12 cellular contexts compared by ENCODE assay signal in genomic region chr1:24157921-24158481, GRCh38. TPM values are rescaled to one million over a fixed set of nuclear protein-coding genes. Genes with fewer than 3 reads are reported as not detected.
DNase-seq lines count a peak whose midpoint lies in the region; ATAC-seq and TF ChIP-seq lines count a peak whose summit lies in the region.
"Had no signal": no experiment of that assay in that cellular context is flagged by ENCODE, and none has a peak within 500 bp of the region (broad histone marks: within the 10 kb centered on the region; RNA-seq: fewer than 3 reads in every experiment).

No MANE protein-coding gene starts in this region.

- TF ChIP-seq CTCF in AG09319 (IDR thresholded peaks at IDR 0.05; ENCODE audit: low read depth, low read length) = peak; percentile 7
- TF ChIP-seq CTCF in cardiac fibroblast (IDR thresholded peaks at IDR 0.05; ENCODE audit: low read depth, low read length) = peak; percentile 17
- peak; percentile 19 for TF ChIP-seq CTCF in kidney epithelial cell (IDR thresholded peaks at IDR 0.05; ENCODE audit: insufficient read depth, low read length, poor library complexity, severe bottlenecking)
- TF ChIP-seq CTCF in vagina (IDR thresholded peaks at IDR 0.05) = no peak
- TF ChIP-seq CTCF in ovary (IDR thresholded peaks at IDR 0.05) = no peak

- H3K9me3 ChIP-seq in vagina (no peaks in the 10 kb centered on the region), ovary (no peaks in the 10 kb centered on the region)

- TF ChIP-seq POLR2A in vagina (IDR thresholded peaks at IDR 0.05) (no peak), ovary (IDR thresholded peaks at IDR 0.05) (no peak)

- no peak for ATAC-seq in stimulated activated naive CD8-positive, alpha-beta T cell treated with anti-CD3 and anti-CD28 coated beads, Interleukin-15, Interleukin-2, amounts not matched to agents 100 U/mL and 50 U/mL, for 24 hours

- H3K4me3 ChIP-seq in cardiac fibroblast (replicated peaks in 1 of 2; ENCODE audit: low read depth in 2 of 2, low read length in 2 of 2) = no peak overlapping the region
- H3K4me3 ChIP-seq in kidney epithelial cell (ENCODE audit: low read depth, low read length) = no peak overlapping the region
- H3K4me3 ChIP-seq in vagina = no peak overlapping the region
- no peak overlapping the region for H3K4me3 ChIP-seq in ovary

- intact Hi-C loops in vagina (cut with DNase I) = no loop called here
- intact Hi-C loops in ovary (cut with DNase I) = no loop called here

- no peak for TF ChIP-seq EP300 in ovary (IDR thresholded peaks at IDR 0.05)

- H3K36me3 ChIP-seq in kidney epithelial cell (ENCODE audit: control insufficient read depth, insufficient read depth, low read length) (no peaks in the 10 kb centered on the region), vagina (no peaks in the 10 kb centered on the region), ovary (no peaks in the 10 kb centered on the region)

- DNase-seq in AG09319 (ENCODE audit: extremely low read depth, low read depth) (no peak), HCEC 1CT (peak; percentile 34), cardiac fibroblast (ENCODE audit: low read depth in 2 of 2) (peak in 1 of 2 donors; percentile 21), kidney epithelial cell (ENCODE audit: low read depth) (no peak), vagina (ENCODE audit: extremely low spot score in 2 of 2) (no peak), ovary (no peak)
- no peak for DNase-seq in activated CD4-positive, CD25-positive, alpha-beta regulatory T cell treated with anti-CD3 and anti-CD28 coated beads, Interleukin-2, amount 50 U/mL, for 72 hours
- DNase-seq in stimulated activated naive CD8-positive, alpha-beta T cell treated with anti-CD3 and anti-CD28 coated beads, Interleukin-15, Interleukin-2, amounts not matched to agents 100 U/mL and 50 U/mL, for 24 hours = no peak
- DNase-seq: naive B cell; stimulated activated CD4-positive, alpha-beta T cell treated with anti-CD3 and anti-CD28 coated beads, Interleukin-4, amount 100 ng/mL, for 1 hour had no signal

- H3K4me1 ChIP-seq in vagina (no peaks in the 10 kb centered on the region), ovary (ENCODE audit: insufficient read depth) (no peaks in the 10 kb centered on the region)

- no peaks in the 10 kb centered on the region for H3K27me3 ChIP-seq in kidney epithelial cell (ENCODE audit: control insufficient read depth, insufficient read depth, low read length)
- H3K27me3 ChIP-seq in vagina = no peaks in the 10 kb centered on the region
- no peaks in the 10 kb centered on the region for H3K27me3 ChIP-seq in ovary

- no peak overlapping the region for H3K27ac ChIP-seq in vagina
- no peak overlapping the region for H3K27ac ChIP-seq in ovary

- 53 to 76% (median 59%) methylated on average over 6 of the region's 6 CpGs for WGBS in ovary, 3 donors

RNA-seq across cellular contexts. Expression of gene IL22RA1, which starts 15.1 kb away (rescaled TPM):
- total RNA-seq in kidney epithelial cell (0.07 and 0.21 TPM in 2 replicates), vagina (4.2 TPM), ovary (under 1 TPM in 6 of 7 donors, not detected in 1; 0.07 to 0.74 (median 0.38) TPM)
- 1 to 10 TPM in 1 of 2 donors, under 1 TPM in 1; 0.16 to 1.5 TPM for polyA plus RNA-seq in ovary
- total RNA-seq: T-helper 1 cell treated with Interleukin-12 subunit alpha and Interleukin-12 subunit beta and Interleukin-4 antibody, amounts not matched to agents 30 ng/mL and 1 ng/mL, for 36 hours; temporal lobe had no signal

RNA-seq across cellular contexts. Expression of gene IFNLR1, which starts 29.1 kb away (rescaled TPM):
- total RNA-seq in kidney epithelial cell (6.7 and 8.6 TPM in 2 replicates), vagina (1.7 TPM), ovary (1 to 10 TPM; 1.1 to 2.8 (median 2.0) TPM)
- polyA plus RNA-seq in ovary = under 1 TPM; 0.40 to 0.42 TPM

RNA-seq across cellular contexts. Expression of gene MYOM3, which starts 46.1 kb away (rescaled TPM):
- 7.9 and 8.1 TPM in 2 replicates for total RNA-seq in kidney epithelial cell
- 0.25 TPM for total RNA-seq in vagina
- under 1 TPM; 0.08 to 0.60 (median 0.27) TPM for total RNA-seq in ovary
- 1 to 10 TPM in 1 of 2 donors, under 1 TPM in 1; 0.22 to 1.2 TPM for polyA plus RNA-seq in ovary
- total RNA-seq: T-helper 1 cell treated with Interleukin-12 subunit alpha and Interleukin-12 subunit beta and Interleukin-4 antibody, amounts not matched to agents 30 ng/mL and 1 ng/mL, for 36 hours had no signal

Comparison
In these comparisons a context has a peak if more than half of its experiments do, and no peak if none do; other contexts are left out.
1. CTCF ChIP-seq: peak in AG09319 (single experiment), cardiac fibroblast (single experiment) and kidney epithelial cell (single experiment); none in vagina (0 of 3) and ovary (0 of 3).